In the genomic region with DNA sequence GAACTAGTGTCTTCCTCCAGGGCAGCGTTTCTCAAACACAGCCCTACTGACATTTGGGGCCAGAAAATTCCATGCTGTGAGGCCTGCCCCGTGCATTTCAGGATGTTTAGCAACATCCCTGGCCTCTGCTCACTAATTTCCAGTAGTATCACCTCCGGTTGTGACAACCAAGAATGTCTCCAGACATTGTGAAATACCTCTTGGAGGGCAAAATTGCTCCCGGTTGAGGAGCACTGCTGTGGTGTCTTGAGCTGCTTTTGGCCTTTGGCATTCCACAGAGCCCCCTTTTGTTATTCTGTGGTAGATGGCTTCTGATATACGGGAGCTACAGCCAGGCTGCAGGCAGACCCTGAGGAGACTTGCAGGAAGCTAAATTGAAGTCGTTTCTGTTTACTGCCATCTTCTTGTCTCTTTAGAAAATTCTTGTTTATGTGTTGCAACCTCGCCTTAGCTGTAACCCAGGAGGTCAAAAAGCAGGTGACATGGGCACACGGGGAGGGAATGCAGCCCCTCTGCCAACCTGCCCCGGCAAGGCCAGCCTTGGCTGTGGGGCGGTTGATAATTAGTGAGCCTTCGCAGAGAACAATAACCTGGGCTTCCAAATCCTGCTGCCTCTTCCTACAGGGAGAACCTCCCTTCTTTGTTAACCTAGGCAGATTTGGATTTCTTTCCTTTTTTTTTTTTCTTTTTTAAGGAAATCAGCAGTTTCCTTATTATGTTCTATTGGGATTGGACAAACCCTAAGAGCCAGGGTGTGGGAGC, we compare ENCODE assay signal across 16 cellular contexts.
DNase-seq lines count a peak whose midpoint lies in the region; ATAC-seq and TF ChIP-seq lines count a peak whose summit lies in the region.
"Had no signal": no experiment of that assay in that cellular context is flagged by ENCODE, and none has a peak within 500 bp of the region (broad histone marks: within the 10 kb centered on the region; RNA-seq: fewer than 3 reads in every experiment).

No MANE protein-coding gene starts in this region.

- intact Hi-C loops in natural killer cell (cut with micrococcal nuclease) = no loop called here

- TF ChIP-seq CTCF in brain microvascular endothelial cell (IDR thresholded peaks at IDR 0.05; ENCODE audit: low read depth, low read length, missing control alignments) (no peak), natural killer cell (IDR thresholded peaks at IDR 0.05) (no peak)

- H3K27ac ChIP-seq in brain microvascular endothelial cell = peak overlapping the region; percentile 45
- H3K27ac ChIP-seq: skin epidermis had no signal

- no peaks in the 10 kb centered on the region for H3K4me1 Mint-ChIP-seq in natural killer cell
- H3K4me1 Mint-ChIP-seq: CD4-positive, CD25-positive, alpha-beta regulatory T cell had no signal

- H3K4me3 ChIP-seq in brain microvascular endothelial cell (ENCODE audit: low read depth, low read length) = no peak overlapping the region
- H3K4me3 ChIP-seq: coronary artery, skin epidermis had no signal

- H3K27me3 Mint-ChIP-seq in natural killer cell (ENCODE audit: low read depth in 2 of 2) = peaks cover 6 to 44% of the 10 kb centered on the region in 2 donors

- no peaks in the 10 kb centered on the region for H3K36me3 Mint-ChIP-seq in natural killer cell
- H3K36me3 Mint-ChIP-seq: activated naive CD8-positive, alpha-beta T cell; CD4-positive, CD25-positive, alpha-beta regulatory T cell had no signal

- peak; percentile 91 for DNase-seq in ELF-1 (ENCODE audit: low read depth, low spot score)
- DNase-seq in M059J (ENCODE audit: low read depth) = peak; percentile 38
- DNase-seq in brain microvascular endothelial cell = peak; percentile 24
- peak; percentile 93 for DNase-seq in islet precursor cell
- DNase-seq in SW480 (ENCODE audit: low spot score) = no peak
- no peak for DNase-seq in natural killer cell
- DNase-seq: activated CD8-positive, alpha-beta memory T cell treated with anti-CD3 and anti-CD28 coated beads, Interleukin-2, amount 50 U/mL, for 4 hours; CD4-positive, CD25-positive, alpha-beta regulatory T cell; substantia nigra had no signal

- H3K36me3 ChIP-seq in brain microvascular endothelial cell (replicated peaks) = no peaks in the 10 kb centered on the region

- H3K27ac Mint-ChIP-seq in natural killer cell = no peak overlapping the region
- H3K27ac Mint-ChIP-seq: activated naive CD8-positive, alpha-beta T cell had no signal

- H3K27me3 ChIP-seq in brain microvascular endothelial cell (replicated peaks) = no peaks in the 10 kb centered on the region

- no peaks in the 10 kb centered on the region for H3K9me3 Mint-ChIP-seq in natural killer cell
- H3K9me3 Mint-ChIP-seq: neural crest cell had no signal

- ATAC-seq in GM21360 (IDR thresholded peaks at IDR 0.05; ENCODE audit: unreplicated experiment) (no peak), HG03442 (IDR thresholded peaks at IDR 0.05; ENCODE audit: unreplicated experiment) (no peak), natural killer cell (no peak)
- ATAC-seq: left lobe of liver had no signal

- in situ Hi-C loops in brain microvascular endothelial cell (cut with HindIII; ENCODE audit: low pct_ligation_motif_present, low sequenced_read_pairs) = no loop called here

- no peak overlapping the region for H3K4me3 Mint-ChIP-seq in natural killer cell
- H3K4me3 Mint-ChIP-seq: activated naive CD8-positive, alpha-beta T cell; CD4-positive, CD25-positive, alpha-beta regulatory T cell; neural crest cell had no signal

Comparison
In these comparisons a context has a peak if more than half of its experiments do, and no peak if none do; other contexts are left out.
1. DNase-seq: peak in ELF-1 (single experiment), M059J (single experiment), brain microvascular endothelial cell (single experiment) and islet precursor cell (single experiment); none in SW480 (single experiment) and natural killer cell (single experiment).